14 cellular contexts compared by ENCODE assay signal in the genomic region with DNA sequence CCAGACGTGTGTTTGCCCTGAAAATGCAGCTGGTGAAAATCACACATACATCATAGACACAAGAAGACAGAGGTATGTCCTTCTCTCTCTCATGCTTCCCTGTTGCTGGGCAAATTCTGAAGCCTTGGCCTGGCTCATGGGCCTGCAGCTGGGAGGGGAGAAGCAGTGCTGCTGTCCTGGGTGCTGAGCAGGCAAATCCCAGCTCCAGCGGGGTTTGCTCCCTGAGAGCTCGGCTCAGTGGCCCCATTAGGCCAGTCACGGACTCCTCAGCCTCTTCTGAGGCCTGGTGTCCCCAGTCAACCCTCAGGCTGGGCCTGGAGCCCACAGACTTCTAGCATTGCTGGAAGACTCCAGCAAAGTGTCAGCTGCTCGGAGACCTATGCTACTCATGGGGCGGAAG. TPM values are rescaled to one million over a fixed set of nuclear protein-coding genes. Genes with fewer than 3 reads are reported as not detected.
A peak's percentile ranks its signal among the peaks of the same experiment; 100 is the strongest.
DNase-seq lines count a peak whose midpoint lies in the region; ATAC-seq and TF ChIP-seq lines count a peak whose summit lies in the region.
"Had no signal": no experiment of that assay in that cellular context is flagged by ENCODE, and none has a peak within 500 bp of the region (broad histone marks: within the 10 kb centered on the region; RNA-seq: fewer than 3 reads in every experiment).

No MANE protein-coding gene starts in this region.

- CTCF ChIA-PET in IMR-90 (lab: Yijun Ruan, JAX): no interaction called here
- CTCF ChIA-PET in A673 (lab: Charles Lee): no interaction called here

- POLR2A ChIA-PET in IMR-90 (lab: Charles Lee; ENCODE audit: unreplicated experiment) (no interaction called here), A673 (lab: Charles Lee; ENCODE audit: low non-redundant PET) (no interaction called here)

- no peaks in the 10 kb centered on the region for H3K9me3 ChIP-seq in IMR-90 (ENCODE audit: control insufficient read depth, insufficient read depth, low read length)
- H3K9me3 ChIP-seq in A673 (ENCODE audit: low read depth, low read length, poor library complexity, severe bottlenecking): no peaks in the 10 kb centered on the region
- H3K9me3 ChIP-seq: vagina had no signal

- no peak overlapping the region for H4K8ac ChIP-seq in IMR-90 (ENCODE audit: low read depth in 2 of 2, low read length in 2 of 2)

- no peak overlapping the region for H4K91ac ChIP-seq in IMR-90 (ENCODE audit: insufficient read depth, low read depth, low read length)

- no peak for TF ChIP-seq RAD21 in IMR-90 (IDR thresholded peaks at IDR 0.05; ENCODE audit: low read length)

- no peak overlapping the region for H3K9ac ChIP-seq in IMR-90 (ENCODE audit: low read depth, low read length)

- no peak overlapping the region for H2BK120ac ChIP-seq in IMR-90 (ENCODE audit: low read depth, low read length)

- H3K27ac ChIP-seq in IMR-90 (ENCODE audit: insufficient read depth, low read length): no peak overlapping the region
- H3K27ac ChIP-seq in A673 (ENCODE audit: low read depth, low read length, poor library complexity, severe bottlenecking): no peak overlapping the region
- H3K27ac ChIP-seq: vagina had no signal

- no peak for TF ChIP-seq POLR2A in IMR-90 (IDR thresholded peaks at IDR 0.05; ENCODE audit: low read depth, low read length)

- H2BK5ac ChIP-seq in IMR-90 (ENCODE audit: low read depth, low read length, poor library complexity, severe bottlenecking): no peak overlapping the region

- no peaks in the 10 kb centered on the region for H3K36me3 ChIP-seq in IMR-90 (ENCODE audit: control insufficient read depth, insufficient read depth, low read length)
- H3K36me3 ChIP-seq in A673 (ENCODE audit: insufficient read depth, low read length, poor library complexity, severe bottlenecking): no peaks in the 10 kb centered on the region
- H3K36me3 ChIP-seq: vagina had no signal

- no peak overlapping the region for H3K18ac ChIP-seq in IMR-90 (ENCODE audit: low read depth, low read length)

- H2AK9ac ChIP-seq in IMR-90 (replicated peaks; ENCODE audit: low read depth, low read length, poor library complexity): no peak overlapping the region

- H2BK20ac ChIP-seq in IMR-90 (ENCODE audit: low read depth, low read length): no peak overlapping the region

- H3K4me3 ChIP-seq in IMR-90 (ENCODE audit: insufficient read depth, low read depth, low read length) (no peak overlapping the region), astrocyte of the spinal cord (ENCODE audit: low read depth, low read length) (no peak overlapping the region), A673 (ENCODE audit: low read depth, low read length, poor library complexity, severe bottlenecking) (no peak overlapping the region)
- H3K4me3 ChIP-seq: vagina had no signal

- H2AFZ ChIP-seq in IMR-90 (replicated peaks; ENCODE audit: low read length, poor library complexity): no peak overlapping the region

- BruUV-seq in IMR-90 (replicated peaks; lab: Mats Ljungman, UMichigan) (no TSS peak), A673 (replicated peaks; lab: Mats Ljungman, UMichigan) (no TSS peak)

- peak; percentile 80 for ATAC-seq in IMR-90 (ENCODE audit: low read depth)
- ATAC-seq in HG03565 (IDR thresholded peaks at IDR 0.05; ENCODE audit: unreplicated experiment): no peak
- ATAC-seq: left colon had no signal

- H2BK15ac ChIP-seq in IMR-90 (ENCODE audit: low read depth, low read length): no peak overlapping the region

- peaks cover 3% of the 10 kb centered on the region for H4K20me1 ChIP-seq in IMR-90 (ENCODE audit: insufficient read depth, low read length)

- H2AK5ac ChIP-seq in IMR-90 (ENCODE audit: low read depth, low read length): no peak overlapping the region

- dilution Hi-C loops in IMR-90 (cut with HindIII; ENCODE audit: low sequenced_read_pairs, unreplicated experiment): no loop called here

- intact Hi-C loops in IMR-90 (cut with micrococcal nuclease): no loop called here
- intact Hi-C loops in A673 (cut with micrococcal nuclease; ENCODE audit: unreplicated experiment): no loop called here

- no peak overlapping the region for H3K23ac ChIP-seq in IMR-90 (ENCODE audit: low read depth, low read length)

- no peak overlapping the region for H3K56ac ChIP-seq in IMR-90 (ENCODE audit: extremely low read depth, insufficient read depth, low read length)

- DNase-seq in AG08396 (ENCODE audit: low spot score) (peak; percentile 68), IMR-90 (peak; percentile 61), astrocyte of the spinal cord (ENCODE audit: low read depth, low spot score) (peak; percentile 48), hypothalamus (lab: John Stamatoyannopoulos, UW) (peak in 27 of 51 donors; percentile 8 to 78 (median 44)), HT-29 (ENCODE audit: low spot score) (no peak), A673 (ENCODE audit: low spot score) (no peak), NCI-H2196 (lab: John Stamatoyannopoulos, UW; ENCODE audit: unreplicated experiment) (no peak)
- DNase-seq: activated CD4-positive, alpha-beta T cell treated with anti-CD3 and anti-CD28 coated beads for 1 hour; AML-193; left colon; MM.1S; occipital lobe had no signal

- no peaks in the 10 kb centered on the region for H3K79me1 ChIP-seq in IMR-90 (ENCODE audit: low read depth in 1 of 2, low read length in 2 of 2)

- H3K4me1 ChIP-seq in IMR-90 (ENCODE audit: control insufficient read depth, insufficient read depth, low read length) (peaks cover 7% of the 10 kb centered on the region), A673 (ENCODE audit: insufficient read depth, low read length, poor library complexity, severe bottlenecking) (no peaks in the 10 kb centered on the region)

- no peak overlapping the region for H3K4me2 ChIP-seq in IMR-90 (ENCODE audit: low read depth, low read length)

- H3K9me1 ChIP-seq in IMR-90 (ENCODE audit: insufficient read depth, low read length): peaks cover 7% of the 10 kb centered on the region; the same call in 1 of the 2 replicates

- WGBS in IMR-90 (ENCODE audit: extremely low coverage in 2 of 2, insufficient read length in 1 of 2), 2 experiments: 69% methylated on average over 3 of the region's 6 CpGs; no CpG with 5 or more reads in 1 of the 2 experiments

- no peak overlapping the region for H4K5ac ChIP-seq in IMR-90 (ENCODE audit: low read depth, low read length)

- H3K27me3 ChIP-seq in IMR-90 (ENCODE audit: control insufficient read depth, insufficient read depth, low read length): peaks cover 30% of the 10 kb centered on the region
- H3K27me3 ChIP-seq in A673 (replicated peaks; ENCODE audit: insufficient read depth, low read depth, low read length, poor library complexity): no peaks in the 10 kb centered on the region
- H3K27me3 ChIP-seq: vagina had no signal

- H3K4ac ChIP-seq in IMR-90 (ENCODE audit: low read depth, low read length): no peak overlapping the region

- H3K14ac ChIP-seq in IMR-90 (replicated peaks; ENCODE audit: low read depth, low read length): no peak overlapping the region

- in situ Hi-C loops in IMR-90 (cut with MboI; ENCODE audit: low sequenced_read_pairs): no loop called here
- in situ Hi-C loops in astrocyte of the spinal cord (cut with HindIII; ENCODE audit: low sequenced_read_pairs): no loop called here

- no peak for TF ChIP-seq CTCF in IMR-90 (conservative IDR thresholded peaks at IDR 0.05; ENCODE audit: low read depth, low read length)
- TF ChIP-seq CTCF in astrocyte of the spinal cord (IDR thresholded peaks at IDR 0.05; ENCODE audit: low read depth, low read length): no peak
- TF ChIP-seq CTCF in A673 (conservative IDR thresholded peaks at IDR 0.05; ENCODE audit: low read depth, low read length): no peak

TF ChIP-seq in IMR-90, 13 proteins besides CTCF, POLR2A, EP300 and RAD21:
- no peak for TF ChIP-seq SMC3 (IDR thresholded peaks at IDR 0.05; ENCODE audit: low read depth, low read length)
- no peak for TF ChIP-seq BHLHE40 (IDR thresholded peaks at IDR 0.05; ENCODE audit: low read depth, low read length)
- TF ChIP-seq RFX5 (IDR thresholded peaks at IDR 0.05; ENCODE audit: low read depth, low read length): peak; percentile 66
- no peak for TF ChIP-seq NFE2L2 (IDR thresholded peaks at IDR 0.05; ENCODE audit: low read depth, low read length)
- peak; percentile 70 for TF ChIP-seq MAFK (IDR thresholded peaks at IDR 0.05; ENCODE audit: low read depth, low read length)
- TF ChIP-seq MXI1 (IDR thresholded peaks at IDR 0.05; ENCODE audit: borderline replicate concordance, low read depth, low read length): peak; percentile 46; the same call in 1 of the 2 replicates
- no peak for TF ChIP-seq RCOR1 (IDR thresholded peaks at IDR 0.05; ENCODE audit: insufficient replicate concordance, low read length)
- TF ChIP-seq MAZ (IDR thresholded peaks at IDR 0.05; ENCODE audit: borderline replicate concordance, low read depth, low read length): 0 out of 2 replicates have a peak, but pooled peaks have one; percentile 19
- TF ChIP-seq, protein P1, sequence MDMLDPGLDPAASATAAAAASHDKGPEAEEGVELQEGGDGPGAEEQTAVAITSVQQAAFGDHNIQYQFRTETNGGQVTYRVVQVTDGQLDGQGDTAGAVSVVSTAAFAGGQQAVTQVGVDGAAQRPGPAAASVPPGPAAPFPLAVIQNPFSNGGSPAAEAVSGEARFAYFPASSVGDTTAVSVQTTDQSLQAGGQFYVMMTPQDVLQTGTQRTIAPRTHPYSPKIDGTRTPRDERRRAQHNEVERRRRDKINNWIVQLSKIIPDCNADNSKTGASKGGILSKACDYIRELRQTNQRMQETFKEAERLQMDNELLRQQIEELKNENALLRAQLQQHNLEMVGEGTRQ (IDR thresholded peaks at IDR 0.05; ENCODE audit: low read depth, low read length): no peak

RNA-seq across cellular contexts. Expression of gene RHBDL3, which starts 11.7 kb away (rescaled TPM):
- total RNA-seq in IMR-90 (2012; rRNA removed) (0.18 and 0.28 TPM in 2 replicates), A673 (2021) (0.80 and 0.90 TPM in 2 replicates)
- polyA plus RNA-seq in IMR-90 (2012; rRNA removed): 0.09 and 0.11 TPM in 2 replicates
- 0.07 and 0.35 TPM in 2 replicates for polyA plus RNA-seq in IMR-90 (2012; cell fraction: cytosol; rRNA removed)
- polyA plus RNA-seq in IMR-90 (2012; cell fraction: nucleus; rRNA removed; ENCODE audit: low replicate concordance): 0.08 and 0.10 TPM in 2 replicates
- not detected in 2 replicates for total RNA-seq in HT-29 (2014; rRNA removed; shearing (Covaris generic))

Comparison
In these comparisons a context has a peak if more than half of its experiments do, and no peak if none do; other contexts are left out.
1. DNase-seq: peak in AG08396 (single experiment), IMR-90 (single experiment), astrocyte of the spinal cord (single experiment) and hypothalamus (27 of 51); none in HT-29 (single experiment), A673 (single experiment) and NCI-H2196 (single experiment).